Comparison of ENCODE assay signal across 16 cellular contexts in the genomic region with DNA sequence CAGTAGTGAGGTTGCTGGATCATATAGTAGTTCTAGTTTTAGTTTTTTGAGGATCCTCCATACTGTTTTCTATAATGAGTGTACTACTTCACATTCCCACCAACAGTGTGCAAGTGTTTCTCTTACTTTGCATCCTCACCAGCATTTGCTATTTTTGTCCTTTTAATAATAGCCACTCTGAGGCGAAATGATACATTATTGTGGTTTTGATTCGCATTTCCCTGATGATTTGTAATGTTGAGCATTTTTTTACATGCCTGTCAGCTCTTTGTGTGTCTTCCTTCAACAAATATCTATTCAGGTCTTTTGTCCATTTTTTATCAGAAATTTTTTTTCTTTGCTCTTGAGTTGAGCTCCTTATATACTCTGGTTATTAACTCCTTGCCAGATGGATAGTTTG.
"Had no signal": no experiment of that assay in that cellular context is flagged by ENCODE, and none has a peak within 500 bp of the region (broad histone marks: within the 10 kb centered on the region; RNA-seq: fewer than 3 reads in every experiment).

No MANE protein-coding gene starts in this region.

- H3K36me3 Mint-ChIP-seq: activated CD4-positive, alpha-beta memory T cell treated with anti-CD3 and anti-CD28 coated beads for 36 hours; naive thymus-derived CD4-positive, alpha-beta T cell; stimulated activated memory B cell treated with anti-CD40 and anti-IgM and Interleukin-4, amounts not matched to agents 10 μg/mL and 1 μg/mL and 100 μg/mL, for 72 hours had no signal

- H3K79me2 ChIP-seq: parathyroid adenoma had no signal

- H3K4me3 Mint-ChIP-seq: activated CD4-positive, alpha-beta memory T cell treated with anti-CD3 and anti-CD28 coated beads for 36 hours; activated CD4-positive, alpha-beta T cell treated with anti-CD3 and anti-CD28 coated beads for 36 hours; activated T-cell treated with anti-CD3 and anti-CD28 coated beads, Interleukin-2, amount 50 U/mL, for 24 hours; naive thymus-derived CD4-positive, alpha-beta T cell; stimulated activated memory B cell treated with anti-CD40 and anti-IgM and Interleukin-4, amounts not matched to agents 10 μg/mL and 1 μg/mL and 100 μg/mL, for 72 hours; T-helper 17 cell had no signal

- H3K4me3 ChIP-seq: colonic mucosa, esophagus muscularis mucosa, gastroesophageal sphincter, heart right ventricle, tibial artery had no signal

- DNase-seq: activated CD4-positive, alpha-beta memory T cell treated with anti-CD3 and anti-CD28 coated beads for 36 hours; activated CD4-positive, alpha-beta T cell treated with anti-CD3 and anti-CD28 coated beads for 36 hours; activated naive CD4-positive, alpha-beta T cell treated with anti-CD3 and anti-CD28 coated beads, Interleukin-2, amount 50 U/mL, for 16 hours; activated T-cell treated with anti-CD3 and anti-CD28 coated beads, Interleukin-2, amount 50 U/mL, for 24 hours; caudate nucleus; colonic mucosa; heart right ventricle; left colon; naive thymus-derived CD4-positive, alpha-beta T cell; stimulated activated CD4-positive, alpha-beta T cell treated with anti-CD3 and anti-CD28 coated beads, Interleukin-2, amount 100 ng/mL, for 48 hours; T-helper 17 cell; tibial artery had no signal

- H3K4me1 Mint-ChIP-seq: activated CD4-positive, alpha-beta T cell treated with anti-CD3 and anti-CD28 coated beads for 36 hours; naive thymus-derived CD4-positive, alpha-beta T cell; stimulated activated memory B cell treated with anti-CD40 and anti-IgM and Interleukin-4, amounts not matched to agents 10 μg/mL and 1 μg/mL and 100 μg/mL, for 72 hours; T-helper 17 cell had no signal

- ATAC-seq: activated CD4-positive, alpha-beta T cell treated with anti-CD3 and anti-CD28 coated beads for 36 hours; gastroesophageal sphincter; heart right ventricle; left colon; naive thymus-derived CD4-positive, alpha-beta T cell; stimulated activated memory B cell treated with anti-CD40 and anti-IgM and Interleukin-4, amounts not matched to agents 10 μg/mL and 1 μg/mL and 100 μg/mL, for 72 hours; T-helper 17 cell had no signal

- H3K27ac Mint-ChIP-seq: activated CD4-positive, alpha-beta memory T cell treated with anti-CD3 and anti-CD28 coated beads for 36 hours; activated CD4-positive, alpha-beta T cell treated with anti-CD3 and anti-CD28 coated beads for 36 hours; activated T-cell treated with anti-CD3 and anti-CD28 coated beads, Interleukin-2, amount 50 U/mL, for 24 hours; naive thymus-derived CD4-positive, alpha-beta T cell; stimulated activated memory B cell treated with anti-CD40 and anti-IgM and Interleukin-4, amounts not matched to agents 10 μg/mL and 1 μg/mL and 100 μg/mL, for 72 hours; T-helper 17 cell had no signal

- H3K27me3 ChIP-seq: colonic mucosa, esophagus muscularis mucosa, gastroesophageal sphincter, heart right ventricle, tibial artery had no signal

- H3K27ac ChIP-seq: colonic mucosa, esophagus muscularis mucosa, gastroesophageal sphincter, heart right ventricle, parathyroid adenoma, tibial artery had no signal

- H3K4me1 ChIP-seq: colonic mucosa, esophagus muscularis mucosa, gastroesophageal sphincter, heart right ventricle, parathyroid adenoma, tibial artery had no signal

- H3K36me3 ChIP-seq: colonic mucosa, esophagus muscularis mucosa, heart right ventricle, tibial artery had no signal

- H3K27me3 Mint-ChIP-seq: activated CD4-positive, alpha-beta memory T cell treated with anti-CD3 and anti-CD28 coated beads for 36 hours; activated CD4-positive, alpha-beta T cell treated with anti-CD3 and anti-CD28 coated beads for 36 hours; activated T-cell treated with anti-CD3 and anti-CD28 coated beads, Interleukin-2, amount 50 U/mL, for 24 hours; naive thymus-derived CD4-positive, alpha-beta T cell; stimulated activated memory B cell treated with anti-CD40 and anti-IgM and Interleukin-4, amounts not matched to agents 10 μg/mL and 1 μg/mL and 100 μg/mL, for 72 hours; T-helper 17 cell had no signal

- H3K9ac ChIP-seq: parathyroid adenoma had no signal

- H3K9me3 ChIP-seq: colonic mucosa had no signal
